Comparison of ENCODE assay signal across 1 cellular context in the genomic region with DNA sequence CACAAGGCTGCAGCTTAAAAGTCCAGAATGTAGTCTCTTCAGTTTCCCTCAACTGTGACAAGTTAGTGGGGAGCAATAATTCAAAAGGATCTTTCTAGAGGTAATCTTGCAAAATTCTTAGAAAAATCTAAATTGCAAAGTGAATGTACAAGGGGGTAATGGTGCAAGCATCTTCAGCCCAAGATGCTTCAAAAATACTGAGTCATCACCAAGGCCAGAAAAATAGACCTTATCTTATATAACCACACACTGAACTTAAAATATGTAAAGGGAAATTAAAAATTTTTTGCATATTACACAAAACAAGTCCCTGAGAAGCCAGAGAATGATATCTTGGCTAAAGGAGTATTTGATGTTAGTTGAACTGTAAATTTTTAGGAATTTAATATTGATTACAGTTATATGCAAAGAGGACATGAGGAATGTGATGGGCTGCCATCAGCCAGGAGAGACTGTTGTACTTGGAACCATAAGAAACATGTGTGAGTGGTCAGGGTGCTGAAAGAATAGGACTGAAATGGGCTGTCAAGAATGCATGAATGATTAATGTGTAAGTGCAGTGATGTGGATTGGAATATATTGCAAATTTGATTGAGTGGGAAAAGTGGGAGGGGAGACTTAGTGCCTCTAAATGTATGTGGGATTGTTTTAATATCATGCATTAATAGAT.
TF ChIP-seq lines count a peak whose summit lies in the region.

No MANE protein-coding gene starts in this region.

TF ChIP-seq in K562, 482 proteins besides CTCF, POLR2A, EP300 and RAD21 (continued from another document):
- TF ChIP-seq ZNF785 (CRISPR knock-in tag; IDR thresholded peaks at IDR 0.05) = no peak
- no peak for TF ChIP-seq FOXJ2 (tag; IDR thresholded peaks at IDR 0.05)
- no peak for TF ChIP-seq TAL1 (IDR thresholded peaks at IDR 0.05)
TF ChIP-seq in K562: peak in this region for 6.
